Comparison of ENCODE assay signal across 9 cellular contexts in the genomic region with DNA sequence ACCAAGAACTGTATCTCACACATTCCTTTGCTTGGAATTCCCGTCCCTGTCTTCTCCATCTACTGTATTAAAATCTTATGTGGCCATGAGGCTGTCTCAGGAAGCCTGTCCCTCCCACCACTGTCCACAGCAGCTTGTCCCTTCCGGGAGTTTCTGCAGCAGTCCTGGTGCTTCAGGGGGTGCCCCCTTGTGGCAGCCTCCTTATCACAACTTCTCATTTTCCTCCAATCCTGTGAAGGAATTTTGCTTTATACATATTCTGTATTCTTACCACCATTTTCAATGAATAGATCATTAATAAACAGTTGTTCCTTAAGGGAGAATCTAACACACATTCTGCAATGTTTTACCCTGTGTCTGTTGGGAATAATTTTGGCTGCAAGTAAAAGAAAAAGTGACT.
DNase-seq lines count a peak whose midpoint lies in the region; ATAC-seq, FAIRE-seq and TF ChIP-seq lines count a peak whose summit lies in the region.
"Had no signal": no experiment of that assay in that cellular context is flagged by ENCODE, and none has a peak within 500 bp of the region (broad histone marks: within the 10 kb centered on the region; RNA-seq: fewer than 3 reads in every experiment).

No MANE protein-coding gene starts in this region.

- H3K36me3 ChIP-seq in KMS-11 (ENCODE audit: insufficient read depth) (no peaks in the 10 kb centered on the region), brain microvascular endothelial cell (replicated peaks) (no peaks in the 10 kb centered on the region)

- H3K4me3 ChIP-seq in KMS-11 (IDR thresholded peaks at IDR 0.05; ENCODE audit: insufficient read depth, low read depth, low read length) = no peak overlapping the region
- no peak overlapping the region for H3K4me3 ChIP-seq in brain microvascular endothelial cell (ENCODE audit: low read depth, low read length)
- no peak overlapping the region for H3K4me3 ChIP-seq in retinal pigment epithelial cell (ENCODE audit: low read length)

- no peaks in the 10 kb centered on the region for H4K20me1 ChIP-seq in KMS-11 (ENCODE audit: insufficient read depth)

- no peak for TF ChIP-seq POLR2A in GM12892 (IDR thresholded peaks at IDR 0.05; ENCODE audit: low read depth, low read length)

- DNase-seq in SKM-1 treated with dmso at 0.1 percent for 144 hours (lab: John Stamatoyannopoulos, UW; ENCODE audit: unreplicated experiment) (peak; percentile 7), SKM-1 (lab: John Stamatoyannopoulos, UW; ENCODE audit: unreplicated experiment) (no peak), brain microvascular endothelial cell (no peak), retinal pigment epithelial cell (ENCODE audit: low read depth) (no peak), GM12892 (ENCODE audit: insufficient read length) (no peak)
- DNase-seq: NCI-H748 treated with DMSO at 0.1 percent for 48 hours had no signal

- H3K27ac ChIP-seq in KMS-11 = no peak overlapping the region
- H3K27ac ChIP-seq in brain microvascular endothelial cell = no peak overlapping the region

- in situ Hi-C loops in brain microvascular endothelial cell (cut with HindIII; ENCODE audit: low pct_ligation_motif_present, low sequenced_read_pairs) = no loop called here

- no peaks in the 10 kb centered on the region for H3K79me2 ChIP-seq in KMS-11 (ENCODE audit: insufficient read depth, low read depth)

- H3K27me3 ChIP-seq in KMS-11 (ENCODE audit: insufficient read depth, low read depth) (no peaks in the 10 kb centered on the region), brain microvascular endothelial cell (replicated peaks) (no peaks in the 10 kb centered on the region)

- ATAC-seq in HG03108 (IDR thresholded peaks at IDR 0.05; ENCODE audit: unreplicated experiment) (no peak), GM21528 (IDR thresholded peaks at IDR 0.05; ENCODE audit: low FRiP score, unreplicated experiment) (no peak)

- no peaks in the 10 kb centered on the region for H3K4me1 ChIP-seq in KMS-11 (ENCODE audit: low read depth, poor library complexity, severe bottlenecking)

- TF ChIP-seq CTCF in KMS-11 (conservative IDR thresholded peaks at IDR 0.05; ENCODE audit: low read depth, low read length) = peak; percentile 48
- TF ChIP-seq CTCF in brain microvascular endothelial cell (IDR thresholded peaks at IDR 0.05; ENCODE audit: low read depth, low read length, missing control alignments) = peak; percentile 17
- peak; percentile 14 for TF ChIP-seq CTCF in retinal pigment epithelial cell (conservative IDR thresholded peaks at IDR 0.05; ENCODE audit: low read depth, low read length)

- no peak overlapping the region for H3K9ac ChIP-seq in KMS-11

- no peak overlapping the region for H3K4me2 ChIP-seq in KMS-11

- no peak for FAIRE-seq in GM12892 (lab: Jason Lieb, UNC)

- no peak overlapping the region for H2AFZ ChIP-seq in KMS-11 (ENCODE audit: low read depth)
